Comparison of ENCODE assay signal across 8 cellular contexts in the genomic region with DNA sequence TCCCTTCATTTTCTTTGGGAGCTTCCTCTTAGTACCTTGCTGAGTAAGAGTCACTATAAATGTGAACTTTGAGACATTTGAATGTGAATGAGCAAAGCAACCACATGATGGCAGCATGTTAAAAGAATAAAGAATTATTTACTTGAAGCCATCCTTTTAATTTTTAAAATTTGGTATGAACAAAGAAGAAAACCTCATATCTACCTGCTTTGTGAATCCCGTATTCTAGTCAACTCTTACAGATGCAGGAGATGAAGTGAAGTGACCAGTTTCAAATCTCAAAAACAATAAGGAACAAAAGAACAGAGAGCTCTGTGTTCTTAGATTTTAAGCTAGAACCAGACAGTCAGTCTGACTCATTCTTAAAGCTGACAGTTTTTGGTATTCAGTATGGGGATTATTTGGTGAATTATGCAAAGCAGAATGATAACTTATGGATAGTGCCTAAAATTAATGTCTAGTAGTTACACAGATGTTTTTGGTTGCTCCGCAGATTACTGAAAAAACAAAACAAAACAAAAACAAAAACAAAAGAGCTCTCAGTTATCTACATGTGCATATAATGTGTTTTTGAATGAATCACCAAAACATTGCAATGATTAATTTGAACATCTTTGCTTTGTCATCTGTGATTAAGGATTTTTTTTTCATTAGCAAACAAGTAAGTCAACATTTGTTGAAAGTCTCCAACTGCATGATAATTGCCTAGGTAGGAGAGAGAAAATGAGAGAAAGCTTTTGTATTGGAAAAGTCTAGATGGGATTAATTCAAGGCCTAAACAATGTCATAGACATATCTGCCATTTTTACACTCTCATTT. TPM values are rescaled to one million over a fixed set of nuclear protein-coding genes. Genes with fewer than 3 reads are reported as not detected.
DNase-seq lines count a peak whose midpoint lies in the region; ATAC-seq and TF ChIP-seq lines count a peak whose summit lies in the region.

No MANE protein-coding gene starts in this region.

- no peak overlapping the region for H3K9ac ChIP-seq in HCT116 (ENCODE audit: low read length)
- H3K9ac ChIP-seq in NT2/D1 (ENCODE audit: insufficient read length, low read depth): no peak overlapping the region

- no TSS peak for BruUV-seq in HCT116 (replicated peaks; lab: Mats Ljungman, UMichigan)

- no peaks in the 10 kb centered on the region for H4K20me1 ChIP-seq in HCT116 (ENCODE audit: insufficient read depth)

- H3K27ac ChIP-seq in HCT116 (ENCODE audit: low read depth, low read length) (no peak overlapping the region), upper lobe of right lung (no peak overlapping the region)

- ATAC-seq in HCT116: peak; percentile 77
- no peak for ATAC-seq in upper lobe of right lung
- no peak for ATAC-seq in GM18517 (IDR thresholded peaks at IDR 0.05; ENCODE audit: unreplicated experiment)

- peak; percentile 22 to 57 (median 52); a peak in 4 of 6 replicates for TF ChIP-seq CTCF in HCT116 (IDR thresholded peaks at IDR 0.05 in 2 of 3, conservative IDR thresholded peaks at IDR 0.05 in 1 of 3; ENCODE audit: borderline replicate concordance in 1 of 3, insufficient read depth in 1 of 3, low read depth in 2 of 3, low read length in 2 of 3)
- TF ChIP-seq CTCF in upper lobe of right lung (IDR thresholded peaks at IDR 0.05): peak; percentile 38

- H3K9me2 ChIP-seq in HCT116 (ENCODE audit: insufficient read depth): no peaks in the 10 kb centered on the region

- H3K27me3 ChIP-seq in HCT116 (ENCODE audit: insufficient read depth, low read length) (no peaks in the 10 kb centered on the region), NT2/D1 (ENCODE audit: insufficient read depth, insufficient read length) (no peaks in the 10 kb centered on the region), upper lobe of right lung (no peaks in the 10 kb centered on the region)

- no peak for TF ChIP-seq POLR2A in HCT116 (IDR thresholded peaks at IDR 0.05; ENCODE audit: borderline replicate concordance, extremely low read depth, insufficient read depth, insufficient read length)

- peak overlapping the region; percentile 64 for H2AFZ ChIP-seq in HCT116 (ENCODE audit: low read depth, low read length, poor library complexity, severe bottlenecking)

- no peaks in the 10 kb centered on the region for H3K79me2 ChIP-seq in HCT116 (ENCODE audit: insufficient read depth, low read length)

- TF ChIP-seq RAD21 in HCT116 (IDR thresholded peaks at IDR 0.05; ENCODE audit: low read depth): peak; percentile 67

- peak; percentile 43 for DNase-seq in DMS 273 (lab: John Stamatoyannopoulos, UW; ENCODE audit: unreplicated experiment)
- no peak for DNase-seq in DMS 273 treated with DMSO at 0.1 percent for 48 hours (lab: John Stamatoyannopoulos, UW)
- peak; percentile 37 for DNase-seq in HCT116 (ENCODE audit: low read depth, low spot score)
- DNase-seq in NT2/D1 (ENCODE audit: low read depth, low spot score): peak; percentile 3
- peak; percentile 68 for DNase-seq in fibroblast of peridontal ligament (ENCODE audit: extremely low read depth)
- no peak for DNase-seq in upper lobe of right lung
- no peak for DNase-seq in stimulated activated naive CD4-positive, alpha-beta T cell treated with Interleukin-2 at 50 U/mL for 16 hours (lab: John Stamatoyannopoulos, UW)

- CTCF ChIA-PET in HCT116 (lab: Charles Lee): interaction anchor here (0.7 to 2.7 kb wide), 22 partner anchors 11 to 1453 kb away, joined by 3 to 30 read pairs (median 4); a partner anchor contains a TSS

- H3K36me3 ChIP-seq in HCT116 (ENCODE audit: control insufficient read depth in 1 of 2, insufficient read depth in 2 of 2, low read length in 2 of 2) (no peaks in the 10 kb centered on the region), NT2/D1 (ENCODE audit: insufficient read depth, insufficient read length, low read length) (no peaks in the 10 kb centered on the region), upper lobe of right lung (no peaks in the 10 kb centered on the region)

- H3K9me3 ChIP-seq in HCT116 (ENCODE audit: control insufficient read depth in 1 of 2, insufficient read depth in 1 of 2, low read depth in 1 of 2, low read length in 2 of 2) (no peaks in the 10 kb centered on the region), NT2/D1 (ENCODE audit: insufficient read depth, low read length) (no peaks in the 10 kb centered on the region), upper lobe of right lung (no peaks in the 10 kb centered on the region)

- H3K4me3 ChIP-seq in HCT116 (replicated peaks in 1 of 2; ENCODE audit: low read depth in 1 of 2, low read length in 2 of 2): no peak overlapping the region
- H3K4me3 ChIP-seq in NT2/D1 (ENCODE audit: insufficient read length, low read depth): no peak overlapping the region
- H3K4me3 ChIP-seq in upper lobe of right lung: no peak overlapping the region

- POLR2A ChIA-PET in HCT116 (lab: Charles Lee): interaction anchor here (0.7 to 1.7 kb wide), 4 partner anchors 48 to 466 kb away, joined by 3 to 6 read pairs (median 4); a partner anchor contains a TSS

- no peak overlapping the region for H3K4me2 ChIP-seq in HCT116 (ENCODE audit: low read length)

- RAD21 ChIA-PET in HCT116 (lab: Charles Lee; ENCODE audit: low non-redundant PET in 1 of 2, low total read pairs in 2 of 2, uncharacterized antibody in 2 of 2, unreplicated experiment in 2 of 2): interaction anchor here (0.8 to 1.3 kb wide), 4 partner anchors 13 to 1166 kb away, joined by 3 to 4 read pairs (median 3); no protein-coding TSS in a partner anchor

- peaks cover 0 to 6% of the 10 kb centered on the region in 2 experiments; a peak in 2 of 4 replicates for H3K4me1 ChIP-seq in HCT116 (ENCODE audit: control insufficient read depth in 1 of 2, insufficient read depth in 2 of 2, low read length in 2 of 2)
- H3K4me1 ChIP-seq in NT2/D1 (ENCODE audit: insufficient read depth, insufficient read length): no peaks in the 10 kb centered on the region
- H3K4me1 ChIP-seq in upper lobe of right lung: no peaks in the 10 kb centered on the region

- intact Hi-C loops in HCT116 (cut with micrococcal nuclease) (loop anchor here (1.0 to 10.0 kb wide), 3 partner anchors 65 to 747 kb away; no protein-coding TSS in a partner anchor), upper lobe of right lung (cut with DNase I) (no loop called here)

TF ChIP-seq in HCT116, 20 proteins besides CTCF, POLR2A, EP300 and RAD21:
- TF ChIP-seq EZH2 (IDR thresholded peaks at IDR 0.05) (no peak), SRF (IDR thresholded peaks at IDR 0.05; ENCODE audit: low read depth) (no peak), JUND (IDR thresholded peaks at IDR 0.05) (0 out of 2 replicates have a peak, but pooled peaks have one; percentile 8), ZFX (IDR thresholded peaks at IDR 0.05) (no peak), SP1 (IDR thresholded peaks at IDR 0.05; ENCODE audit: low read depth) (no peak)

RNA-seq across cellular contexts. Expression of a gene that starts 48.2 kb away (rescaled TPM):
- total RNA-seq in HCT116 (2021; ENCODE audit: unreplicated experiment): 839 TPM
- 866 and 1,089 TPM in 2 replicates for polyA plus RNA-seq in HCT116 (2012)
- total RNA-seq in upper lobe of right lung: 132 TPM

RNA-seq across cellular contexts. Expression of a gene that starts 51.9 kb away (rescaled TPM):
- 52.5 TPM for total RNA-seq in HCT116 (2021; ENCODE audit: unreplicated experiment)
- 22.9 and 29.0 TPM in 2 replicates for polyA plus RNA-seq in HCT116 (2012)
- total RNA-seq in upper lobe of right lung: 61.7 TPM

Comparison
In these comparisons a context has a peak if more than half of its experiments do, and no peak if none do; other contexts are left out.
1. DNase-seq: peak in DMS 273 (single experiment), HCT116 (single experiment), NT2/D1 (single experiment) and fibroblast of peridontal ligament (single experiment); none in DMS 273 treated with DMSO at 0.1 percent for 48 hours (single experiment), upper lobe of right lung (single experiment) and stimulated activated naive CD4-positive, alpha-beta T cell treated with Interleukin-2 at 50 U/mL for 16 hours (single experiment).